ENCODE assay signal across 8 cellular contexts in genomic region chr5:100904259-100904822, GRCh38. TPM values are rescaled to one million over a fixed set of nuclear protein-coding genes. Genes with fewer than 3 reads are reported as not detected.
A peak's percentile ranks its signal among the peaks of the same experiment; 100 is the strongest.
DNase-seq lines count a peak whose midpoint lies in the region; ATAC-seq and TF ChIP-seq lines count a peak whose summit lies in the region.

No MANE protein-coding gene starts in this region.

- H3K4me1 ChIP-seq in effector memory CD4-positive, alpha-beta T cell (ENCODE audit: control insufficient read depth, insufficient read depth, low read length, poor library complexity, severe bottlenecking), result peaks cover 17% of the 10 kb centered on the region

- H3K4me3 ChIP-seq in effector memory CD4-positive, alpha-beta T cell (ENCODE audit: insufficient read depth, low read depth, low read length, poor library complexity, severe bottlenecking), result peak overlapping the region; percentile 87
- no peak overlapping the region for H3K4me3 ChIP-seq in MG63

- H3K27me3 ChIP-seq in effector memory CD4-positive, alpha-beta T cell (replicated peaks; ENCODE audit: control insufficient read depth, insufficient read depth, low read length, poor library complexity, severe bottlenecking), result no peaks in the 10 kb centered on the region
- peaks cover 49% of the 10 kb centered on the region for H3K27me3 ChIP-seq in MG63

- no peaks in the 10 kb centered on the region for H3K9me3 ChIP-seq in effector memory CD4-positive, alpha-beta T cell (ENCODE audit: control insufficient read depth, low read length)
- no peaks in the 10 kb centered on the region; the same call in 1 of the 2 replicates for H3K9me3 ChIP-seq in MG63

- DNase-seq in activated gamma-delta T cell treated with Interleukin-2 at 50 U/mL for 16 hours, result peak; percentile 36
- DNase-seq in activated gamma-delta T cell (lab: John Stamatoyannopoulos, UW), result no peak
- no peak for DNase-seq in WTC11 (ENCODE audit: low spot score)
- DNase-seq in effector memory CD4-positive, alpha-beta T cell, result peak; percentile 34 to 47 (median 41)
- DNase-seq in pons (ENCODE audit: low spot score), result peak; percentile 61
- DNase-seq in MG63, result no peak
- no peak for DNase-seq in osteocyte (ENCODE audit: extremely low spot score, unreplicated experiment)

- H3K36me3 Mint-ChIP-seq in WTC11 (no peaks in the 10 kb centered on the region), osteocyte (ENCODE audit: unreplicated experiment) (no peaks in the 10 kb centered on the region)

- H3K4me3 Mint-ChIP-seq in WTC11, result peak overlapping the region; percentile 90
- H3K4me3 Mint-ChIP-seq in osteocyte (ENCODE audit: unreplicated experiment), result no peak overlapping the region

- peak overlapping the region; percentile 93 for H3K27ac ChIP-seq in effector memory CD4-positive, alpha-beta T cell (ENCODE audit: insufficient read depth, low read length, poor library complexity, severe bottlenecking)

- TF ChIP-seq CTCF in WTC11 (IDR thresholded peaks at IDR 0.05) (no peak), osteocyte (IDR thresholded peaks at IDR 0.05) (no peak)

- peak; percentile 19 for ATAC-seq in HG03280 (IDR thresholded peaks at IDR 0.05; ENCODE audit: unreplicated experiment)
- ATAC-seq in WTC11, result no peak

- H3K36me3 ChIP-seq in effector memory CD4-positive, alpha-beta T cell (ENCODE audit: control insufficient read depth, insufficient read depth, low read length), result no peaks in the 10 kb centered on the region
- no peaks in the 10 kb centered on the region for H3K36me3 ChIP-seq in MG63

- CTCF ChIA-PET in WTC11 (lab: Charles Lee), result interaction anchor here (2.3 kb wide), 1 partner anchor 443 kb away, joined by 13 read pairs; no protein-coding TSS in a partner anchor

- H3K4me1 Mint-ChIP-seq in WTC11 (peaks cover 38% of the 10 kb centered on the region), osteocyte (ENCODE audit: unreplicated experiment) (peaks cover 25% of the 10 kb centered on the region)

- H3K9me3 Mint-ChIP-seq in WTC11, result no peaks in the 10 kb centered on the region
- H3K9me3 Mint-ChIP-seq in osteocyte (ENCODE audit: unreplicated experiment), result no peaks in the 10 kb centered on the region

- H3K27ac Mint-ChIP-seq in WTC11 (no peak overlapping the region), osteocyte (ENCODE audit: unreplicated experiment) (no peak overlapping the region)

- peaks cover 68% of the 10 kb centered on the region for H3K27me3 Mint-ChIP-seq in WTC11 (ENCODE audit: low read depth)
- peaks cover 70% of the 10 kb centered on the region for H3K27me3 Mint-ChIP-seq in osteocyte (ENCODE audit: unreplicated experiment)

- POLR2A ChIA-PET in WTC11 (lab: Charles Lee), result no interaction called here

TF ChIP-seq in WTC11, 78 proteins besides CTCF, POLR2A, EP300 and RAD21:
- TF ChIP-seq NR3C1 (CRISPR knock-in tag; conservative IDR thresholded peaks at IDR 0.05; ENCODE audit: low read depth) (no peak), ZMAT4 (CRISPR knock-in tag; IDR thresholded peaks at IDR 0.05) (no peak), HMGXB4 (CRISPR knock-in tag; IDR thresholded peaks at IDR 0.05) (no peak), ZNF317 (CRISPR knock-in tag; IDR thresholded peaks at IDR 0.05; ENCODE audit: borderline replicate concordance, low read depth) (no peak), ZNF396 (CRISPR knock-in tag; IDR thresholded peaks at IDR 0.05; ENCODE audit: borderline replicate concordance) (no peak)
- TF ChIP-seq, protein P1, sequence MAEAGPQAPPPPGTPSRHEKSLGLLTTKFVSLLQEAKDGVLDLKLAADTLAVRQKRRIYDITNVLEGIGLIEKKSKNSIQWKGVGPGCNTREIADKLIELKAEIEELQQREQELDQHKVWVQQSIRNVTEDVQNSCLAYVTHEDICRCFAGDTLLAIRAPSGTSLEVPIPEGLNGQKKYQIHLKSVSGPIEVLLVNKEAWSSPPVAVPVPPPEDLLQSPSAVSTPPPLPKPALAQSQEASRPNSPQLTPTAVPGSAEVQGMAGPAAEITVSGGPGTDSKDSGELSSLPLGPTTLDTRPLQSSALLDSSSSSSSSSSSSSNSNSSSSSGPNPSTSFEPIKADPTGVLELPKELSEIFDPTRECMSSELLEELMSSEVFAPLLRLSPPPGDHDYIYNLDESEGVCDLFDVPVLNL (CRISPR knock-in tag; IDR thresholded peaks at IDR 0.05; ENCODE audit: borderline replicate concordance, low read depth), result no peak

RNA-seq across cellular contexts. Expression of gene ST8SIA4, which starts 1.3 kb away (rescaled TPM):
- total RNA-seq in WTC11 (2021), result 0.76 to 1.3 TPM (median 0.96 TPM) in 3 replicates
- not detected in 2 replicates for total RNA-seq in MG63 (2014; rRNA removed; shearing (Covaris generic); ENCODE audit: low replicate concordance)
- not detected in 2 replicates for total RNA-seq in osteocyte

Comparison
In these comparisons a context has a peak if more than half of its experiments do, and no peak if none do; other contexts are left out.
1. DNase-seq: peak in activated gamma-delta T cell treated with Interleukin-2 at 50 U/mL for 16 hours (single experiment), effector memory CD4-positive, alpha-beta T cell (3 of 3) and pons (single experiment); none in activated gamma-delta T cell (single experiment), WTC11 (single experiment), MG63 (single experiment) and osteocyte (single experiment).